ENCODE assay signal across 8 cellular contexts in genomic region chr17:75778861-75779249, GRCh38. TPM values are rescaled to one million over a fixed set of nuclear protein-coding genes. Genes with fewer than 3 reads are reported as not detected.
A peak's percentile ranks its signal among the peaks of the same experiment; 100 is the strongest.
DNase-seq lines count a peak whose midpoint lies in the region; ATAC-seq and TF ChIP-seq lines count a peak whose summit lies in the region.

No MANE protein-coding gene starts in this region.

- TF ChIP-seq CTCF in fibroblast of mammary gland (conservative IDR thresholded peaks at IDR 0.05; ENCODE audit: control insufficient read depth, insufficient read depth, low read depth, low read length), result peak; percentile 26
- TF ChIP-seq CTCF in ovary (IDR thresholded peaks at IDR 0.05), result peak in 2 of 3 donors; percentile 20 to 45

- H3K27ac ChIP-seq in BLaER1 (peak overlapping the region; percentile 99), ovary (peak overlapping the region; percentile 93 to 95)

- TF ChIP-seq EP300 in ovary (IDR thresholded peaks at IDR 0.05), result no peak

- TF ChIP-seq POLR2A in ovary (IDR thresholded peaks at IDR 0.05), result peak; percentile 11

- H3K4me1 ChIP-seq in BLaER1 (peaks cover 52% of the 10 kb centered on the region), ovary (ENCODE audit: insufficient read depth) (peaks cover 12% of the 10 kb centered on the region)

- no peaks in the 10 kb centered on the region for H3K27me3 ChIP-seq in BLaER1
- no peaks in the 10 kb centered on the region for H3K27me3 ChIP-seq in ovary

- 0 to 1% (median 0%) methylated on average over 31 to 38 of the region's 38 CpGs for WGBS in ovary, 3 donors

- H3K9me3 ChIP-seq in BLaER1 (no peaks in the 10 kb centered on the region; the same call in 1 of the 2 replicates), ovary (no peaks in the 10 kb centered on the region)

- intact Hi-C loops in ovary (cut with DNase I), result loop anchor here in 1 of 4 donors (10.0 kb wide), 1 partner anchor 96 kb away; the partner anchor contains the start of gene TRIM47

- DNase-seq in UCSD-AML1 (lab: John Stamatoyannopoulos, UW; ENCODE audit: unreplicated experiment) (peak; percentile 80), fibroblast of mammary gland (ENCODE audit: low read depth) (no peak), ovary (no peak), AG20443 (ENCODE audit: low spot score) (no peak)

- peaks cover 57% of the 10 kb centered on the region for H4K20me1 ChIP-seq in BLaER1

- H3K4me2 ChIP-seq in BLaER1, result peak overlapping the region; percentile 87

- ATAC-seq in GM18867 (IDR thresholded peaks at IDR 0.05; ENCODE audit: unreplicated experiment) (peak; percentile 10), HG03460 (IDR thresholded peaks at IDR 0.05; ENCODE audit: unreplicated experiment) (peak; percentile 14), HG02852 (IDR thresholded peaks at IDR 0.05; ENCODE audit: unreplicated experiment) (no peak)

- H3K36me3 ChIP-seq in BLaER1 (peaks cover 52% of the 10 kb centered on the region), ovary (no peaks in the 10 kb centered on the region)

- peak overlapping the region; percentile 99 for H3K9ac ChIP-seq in BLaER1

- peak overlapping the region; percentile 96 for H3K4me3 ChIP-seq in BLaER1
- H3K4me3 ChIP-seq in fibroblast of mammary gland (ENCODE audit: control insufficient read depth, low read depth, low read length), result peak overlapping the region; percentile 88
- H3K4me3 ChIP-seq in ovary, result peak overlapping the region; percentile 87

RNA-seq across cellular contexts. Expression of gene UNK, which starts 5.8 kb away (rescaled TPM):
- 10 to 100 TPM; 27.5 to 58.1 (median 40.8) TPM for total RNA-seq in ovary
- polyA plus RNA-seq in ovary, result 10 to 100 TPM; 12.7 to 34.9 TPM

RNA-seq across cellular contexts. Expression of gene GALK1, which starts 13.9 kb away (rescaled TPM):
- 10 to 100 TPM; 17.5 to 35.1 (median 27.6) TPM for total RNA-seq in ovary
- polyA plus RNA-seq in ovary, result 10 to 100 TPM in 1 of 2 donors, under 1 TPM in 1; 0.33 to 22.6 TPM

RNA-seq across cellular contexts. Expression of gene ITGB4, which starts 57.6 kb away (rescaled TPM):
- total RNA-seq in ovary, result 10 to 100 TPM in 5 of 7 donors, 1 to 10 TPM in 2; 6.3 to 55.6 (median 22.5) TPM
- 1 to 10 TPM; 3.3 to 6.0 TPM for polyA plus RNA-seq in ovary
